In the genomic region with DNA sequence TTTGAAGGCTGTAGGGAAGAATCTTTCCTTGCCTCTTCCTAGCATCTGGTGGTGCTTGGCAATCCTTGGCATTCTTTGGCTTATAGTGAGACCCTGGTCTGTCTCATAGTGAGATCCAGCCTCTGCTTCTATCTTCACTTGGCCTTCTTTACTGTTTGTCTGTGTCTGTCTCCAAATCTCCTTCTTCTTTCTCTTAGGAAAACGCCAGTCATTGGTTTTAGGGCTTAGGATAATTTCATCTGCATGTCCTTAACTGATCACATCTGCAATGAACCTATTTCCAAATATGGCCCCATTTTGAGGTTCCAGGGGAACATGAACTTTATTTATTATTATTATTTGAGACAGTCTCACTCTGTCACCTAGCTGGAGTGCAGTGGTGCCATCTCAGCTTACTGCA, we compare ENCODE assay signal across 20 cellular contexts. TPM values are rescaled to one million over a fixed set of nuclear protein-coding genes. Genes with fewer than 3 reads are reported as not detected.
A peak's percentile ranks its signal among the peaks of the same experiment; 100 is the strongest.
DNase-seq lines count a peak whose midpoint lies in the region; ATAC-seq and TF ChIP-seq lines count a peak whose summit lies in the region.
"Had no signal": no experiment of that assay in that cellular context is flagged by ENCODE, and none has a peak within 500 bp of the region (broad histone marks: within the 10 kb centered on the region; RNA-seq: fewer than 3 reads in every experiment).

No MANE protein-coding gene starts in this region.

- H3K27me3 Mint-ChIP-seq in immature natural killer cell (ENCODE audit: low read depth in 3 of 3) = no peaks in the 10 kb centered on the region
- H3K27me3 Mint-ChIP-seq in activated naive CD4-positive, alpha-beta T cell treated with anti-CD3 and anti-CD28 coated beads for 36 hours (ENCODE audit: low read depth) = no peaks in the 10 kb centered on the region

- no peak for DNase-seq in left ventricle myocardium inferior
- no peak for DNase-seq in cardiac septum (ENCODE audit: low spot score)
- DNase-seq in immature natural killer cell = no peak
- DNase-seq in caudate nucleus (lab: John Stamatoyannopoulos, UW) = no peak
- DNase-seq in activated naive CD4-positive, alpha-beta T cell treated with anti-CD3 and anti-CD28 coated beads for 36 hours = no peak
- DNase-seq: DMS79, H9, MV-4-11, NCI-H1694, NCI-H2081, NCI-H2171, NCI-H345, NCI-H524 treated with DMSO at 0.1 percent for 48 hours, NCI-H82, Peyer's patch had no signal

- ATAC-seq in HG03439 (IDR thresholded peaks at IDR 0.05; ENCODE audit: unreplicated experiment) = no peak
- ATAC-seq in GM19397 (IDR thresholded peaks at IDR 0.05; ENCODE audit: unreplicated experiment) = no peak

- peak overlapping the region; percentile 50 to 86 (median 74) for H3K27ac Mint-ChIP-seq in immature natural killer cell
- H3K27ac Mint-ChIP-seq in activated naive CD4-positive, alpha-beta T cell treated with anti-CD3 and anti-CD28 coated beads for 36 hours = no peak overlapping the region
- H3K27ac Mint-ChIP-seq: H9 had no signal

- TF ChIP-seq CTCF in left ventricle myocardium inferior (IDR thresholded peaks at IDR 0.05; ENCODE audit: borderline replicate concordance) = no peak

- H3K4me3 ChIP-seq in left ventricle myocardium inferior = no peak overlapping the region
- no peak overlapping the region for H3K4me3 ChIP-seq in thymus (ENCODE audit: low read length)
- H3K4me3 ChIP-seq: Peyer's patch had no signal

- 96% methylated on average over 1 of the region's 1 CpG for WGBS in thymus

- H3K4me1 Mint-ChIP-seq in immature natural killer cell = peaks cover 80 to 88% of the 10 kb centered on the region in 2 donors
- H3K4me1 Mint-ChIP-seq in activated naive CD4-positive, alpha-beta T cell treated with anti-CD3 and anti-CD28 coated beads for 36 hours (ENCODE audit: low read depth) = peaks cover 38% of the 10 kb centered on the region

- H3K36me3 ChIP-seq in left ventricle myocardium inferior = no peaks in the 10 kb centered on the region
- no peaks in the 10 kb centered on the region for H3K36me3 ChIP-seq in thymus (ENCODE audit: control insufficient read depth, insufficient read depth)
- H3K36me3 ChIP-seq: Peyer's patch had no signal

- intact Hi-C loops in left ventricle myocardium inferior (cut with micrococcal nuclease) = no loop called here
- intact Hi-C loops in cardiac septum (cut with DNase I) = no loop called here
- intact Hi-C loops in activated naive CD4-positive, alpha-beta T cell treated with anti-CD3 and anti-CD28 coated beads for 36 hours (cut with micrococcal nuclease) = no loop called here

- peak overlapping the region in 3 of 5 donors; percentile 0 to 61 (median 29) for H3K4me3 Mint-ChIP-seq in immature natural killer cell
- no peak overlapping the region for H3K4me3 Mint-ChIP-seq in activated naive CD4-positive, alpha-beta T cell treated with anti-CD3 and anti-CD28 coated beads for 36 hours
- H3K4me3 Mint-ChIP-seq: H9 had no signal

- CTCF ChIA-PET in activated naive CD4-positive, alpha-beta T cell treated with anti-CD3 and anti-CD28 coated beads for 36 hours (lab: Charles Lee) = no interaction called here

- H3K4me1 ChIP-seq in left ventricle myocardium inferior (peaks cover 83% of the 10 kb centered on the region), thymus (ENCODE audit: control insufficient read depth, insufficient read depth, low read length) (peaks cover 6% of the 10 kb centered on the region)

- peak overlapping the region; percentile 48 for H3K27ac ChIP-seq in left ventricle myocardium inferior (replicated peaks)
- peak overlapping the region; percentile 18 for H3K27ac ChIP-seq in thymus (ENCODE audit: low read depth)
- H3K27ac ChIP-seq in caudate nucleus (ENCODE audit: low read depth, low read length) = no peak overlapping the region
- H3K27ac ChIP-seq: Peyer's patch had no signal

- no peaks in the 10 kb centered on the region for H3K9me3 Mint-ChIP-seq in immature natural killer cell
- no peaks in the 10 kb centered on the region for H3K9me3 Mint-ChIP-seq in activated naive CD4-positive, alpha-beta T cell treated with anti-CD3 and anti-CD28 coated beads for 36 hours
- H3K9me3 Mint-ChIP-seq: H9 had no signal

- no peaks in the 10 kb centered on the region for H3K9me3 ChIP-seq in left ventricle myocardium inferior (replicated peaks)
- H3K9me3 ChIP-seq in thymus (ENCODE audit: control insufficient read depth) = no peaks in the 10 kb centered on the region
- H3K9me3 ChIP-seq: Peyer's patch had no signal

- H3K36me3 Mint-ChIP-seq in immature natural killer cell = peaks cover 0 to 3% (median 0%) of the 10 kb centered on the region in 3 donors
- H3K36me3 Mint-ChIP-seq in activated naive CD4-positive, alpha-beta T cell treated with anti-CD3 and anti-CD28 coated beads for 36 hours (ENCODE audit: low read depth) = peaks cover 4% of the 10 kb centered on the region

- no peaks in the 10 kb centered on the region for H3K27me3 ChIP-seq in left ventricle myocardium inferior (ENCODE audit: low read depth)
- H3K27me3 ChIP-seq in thymus (ENCODE audit: control insufficient read depth, insufficient read depth) = no peaks in the 10 kb centered on the region
- H3K27me3 ChIP-seq: Peyer's patch had no signal

RNA-seq across cellular contexts. Expression of gene KAT2B, which starts 25.8 kb away (rescaled TPM):
- total RNA-seq in left ventricle myocardium inferior = 94.3 TPM
- 51.3 TPM for total RNA-seq in cardiac septum
- polyA plus RNA-seq in immature natural killer cell = 10 to 100 TPM in 1 of 3 donors, 1 to 10 TPM in 2; 2.5 to 12.0 (median 5.8) TPM
- 38.4 TPM for polyA plus RNA-seq in thymus
- 10 to 100 TPM in 1 of 2 experiments, 1 to 10 TPM in 1; 9.4 to 11.5 TPM for total RNA-seq in activated naive CD4-positive, alpha-beta T cell treated with anti-CD3 and anti-CD28 coated beads for 36 hours

RNA-seq across cellular contexts. Expression of gene PP2D1, which starts 54.0 kb away (rescaled TPM):
- total RNA-seq in left ventricle myocardium inferior (not detected), cardiac septum (not detected)
- polyA plus RNA-seq in immature natural killer cell (under 1 TPM; 0.19 to 0.91 (median 0.34) TPM), thymus (not detected)
- not detected for total RNA-seq in activated naive CD4-positive, alpha-beta T cell treated with anti-CD3 and anti-CD28 coated beads for 36 hours
- total RNA-seq: A172, H9, OCI-LY7, Peyer's patch had no signal
